In the genomic region with DNA sequence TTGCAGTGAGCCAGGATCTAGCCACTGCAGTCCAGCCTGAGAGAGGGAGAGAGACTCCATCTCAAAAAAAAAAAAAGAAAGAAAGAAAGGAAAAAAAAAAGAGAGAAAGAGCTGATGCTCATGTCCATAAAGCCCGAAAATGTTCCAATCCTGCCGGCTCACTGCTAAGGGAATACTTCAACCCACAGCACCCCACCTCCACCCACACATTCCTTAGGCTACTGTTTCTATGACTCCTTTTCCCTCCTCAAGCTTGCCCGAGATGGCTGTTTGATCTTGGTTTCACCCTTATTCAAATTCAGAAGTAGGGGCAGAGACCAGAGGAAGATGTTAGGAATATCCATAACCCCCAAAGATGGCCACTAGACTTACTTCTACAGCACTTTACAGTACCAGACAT, we compare ENCODE assay signal across 23 cellular contexts. TPM values are rescaled to one million over a fixed set of nuclear protein-coding genes. Genes with fewer than 3 reads are reported as not detected.
DNase-seq lines count a peak whose midpoint lies in the region; ATAC-seq and TF ChIP-seq lines count a peak whose summit lies in the region.
"Had no signal": no experiment of that assay in that cellular context is flagged by ENCODE, and none has a peak within 500 bp of the region (broad histone marks: within the 10 kb centered on the region; RNA-seq: fewer than 3 reads in every experiment).

No MANE protein-coding gene starts in this region.

- DNase-seq in GM23338 (ENCODE audit: low spot score) (no peak), mesenchymal stem cell (no peak), sciatic nerve (ENCODE audit: low spot score) (no peak), A673 (ENCODE audit: low spot score) (no peak)
- DNase-seq in effector CD8-positive, alpha-beta T cell (lab: John Stamatoyannopoulos, UW) = no peak
- no peak for DNase-seq in activated CD4-positive, alpha-beta T cell treated with anti-CD3 and anti-CD28 coated beads, Interleukin-2, amount 10 ng/mL, durations not matched to agents 7 days and 5 days
- DNase-seq: CD4-positive, alpha-beta T cell; GM23248; NCI-H1092 treated with DMSO at 0.1 percent for 48 hours; NCI-H1436; NCI-H187; NCI-H2171 treated with DMSO at 0.1 percent for 48 hours; NCI-H345; NCI-H524 treated with DMSO at 0.1 percent for 48 hours; NCI-H774; PC-3; SJCRH30 had no signal

- no peak for TF ChIP-seq CTCF in GM23338 (conservative IDR thresholded peaks at IDR 0.05; ENCODE audit: low read depth in 2 of 2)
- no peak for TF ChIP-seq CTCF in A673 (conservative IDR thresholded peaks at IDR 0.05; ENCODE audit: low read depth, low read length)

- no peaks in the 10 kb centered on the region for H3K9me3 Mint-ChIP-seq in GM23338
- H3K9me3 Mint-ChIP-seq in activated T-helper 17 cell treated with anti-CD3 and anti-CD28 coated beads, Interleukin-2, amount 50 U/mL, for 72 hours = no peaks in the 10 kb centered on the region
- H3K9me3 Mint-ChIP-seq in activated CD4-positive, alpha-beta T cell treated with anti-CD3 and anti-CD28 coated beads, Interleukin-2, amount 10 ng/mL, durations not matched to agents 7 days and 5 days = no peaks in the 10 kb centered on the region
- H3K9me3 Mint-ChIP-seq: CD4-positive, alpha-beta T cell had no signal

- H3K27ac ChIP-seq in GM23338 (ENCODE audit: low read depth) (no peak overlapping the region), mesenchymal stem cell (ENCODE audit: low read length, poor library complexity, severe bottlenecking) (no peak overlapping the region), A673 (ENCODE audit: low read depth, low read length, poor library complexity, severe bottlenecking) (no peak overlapping the region)
- H3K27ac ChIP-seq: BLaER1, GM23248, HL-60, SJCRH30 had no signal

- no TSS peak for BruUV-seq in A673 (replicated peaks; lab: Mats Ljungman, UMichigan)

- no peak overlapping the region for H3K9ac ChIP-seq in mesenchymal stem cell (ENCODE audit: low read length)
- H3K9ac ChIP-seq: BLaER1, GM23248 had no signal

- H3K4me1 ChIP-seq in GM23338 (ENCODE audit: insufficient read depth) (no peaks in the 10 kb centered on the region; the same call in 1 of the 2 replicates), mesenchymal stem cell (ENCODE audit: control insufficient read depth, insufficient read depth, low read depth, low read length) (no peaks in the 10 kb centered on the region), A673 (ENCODE audit: insufficient read depth, low read length, poor library complexity, severe bottlenecking) (no peaks in the 10 kb centered on the region)
- H3K4me1 ChIP-seq: SJCRH30 had no signal

- H3K4me2 ChIP-seq in GM23338 (no peak overlapping the region), mesenchymal stem cell (ENCODE audit: low read length, poor library complexity, severe bottlenecking) (no peak overlapping the region)
- H3K4me2 ChIP-seq: BLaER1 had no signal

- no peak overlapping the region for H3K4ac ChIP-seq in mesenchymal stem cell (ENCODE audit: low read depth in 1 of 2, low read length in 2 of 2)

- H3K79me2 ChIP-seq in GM23338 (replicated peaks; ENCODE audit: insufficient read depth) = no peaks in the 10 kb centered on the region

- H2AFZ ChIP-seq in GM23338 (0 out of 2 replicates have a peak overlapping the region, but pooled peaks have one; percentile 14), mesenchymal stem cell (ENCODE audit: low read depth, low read length) (no peak overlapping the region)
- H2AFZ ChIP-seq: GM23248 had no signal

- 88% methylated on average over 1 of the region's 3 CpGs for WGBS in mesenchymal stem cell

- H3K27me3 Mint-ChIP-seq in GM23338 (ENCODE audit: insufficient read depth, low read depth, poor library complexity) = no peaks in the 10 kb centered on the region
- H3K27me3 Mint-ChIP-seq in activated T-helper 17 cell treated with anti-CD3 and anti-CD28 coated beads, Interleukin-2, amount 50 U/mL, for 72 hours = no peaks in the 10 kb centered on the region
- peaks cover 2% of the 10 kb centered on the region for H3K27me3 Mint-ChIP-seq in activated CD4-positive, alpha-beta T cell treated with anti-CD3 and anti-CD28 coated beads, Interleukin-2, amount 10 ng/mL, durations not matched to agents 7 days and 5 days
- H3K27me3 Mint-ChIP-seq: CD4-positive, alpha-beta T cell had no signal

- no peak overlapping the region for H3K23ac ChIP-seq in mesenchymal stem cell (ENCODE audit: low read length in 2 of 2)

- H4K20me1 ChIP-seq in GM23338 (replicated peaks; ENCODE audit: insufficient read depth) = no peaks in the 10 kb centered on the region
- H4K20me1 ChIP-seq: BLaER1 had no signal

- H2BK12ac ChIP-seq in mesenchymal stem cell (ENCODE audit: low read length in 2 of 2) = no peak overlapping the region

- no peak overlapping the region for H2BK120ac ChIP-seq in mesenchymal stem cell (ENCODE audit: low read depth, low read length)

- peak overlapping the region; percentile 37 for H4K8ac ChIP-seq in mesenchymal stem cell (ENCODE audit: low read length)

- H2BK15ac ChIP-seq in mesenchymal stem cell (ENCODE audit: low read depth, poor library complexity, severe bottlenecking) = no peak overlapping the region

- H3K4me1 Mint-ChIP-seq in GM23338 = peaks cover 4% of the 10 kb centered on the region; the same call in 2 of the 3 replicates
- no peaks in the 10 kb centered on the region for H3K4me1 Mint-ChIP-seq in activated T-helper 17 cell treated with anti-CD3 and anti-CD28 coated beads, Interleukin-2, amount 50 U/mL, for 72 hours
- H3K4me1 Mint-ChIP-seq in activated CD4-positive, alpha-beta T cell treated with anti-CD3 and anti-CD28 coated beads, Interleukin-2, amount 10 ng/mL, durations not matched to agents 7 days and 5 days = peaks cover 9% of the 10 kb centered on the region

- H3K27me3 ChIP-seq in GM23338 (ENCODE audit: insufficient read depth) = no peaks in the 10 kb centered on the region
- H3K27me3 ChIP-seq in mesenchymal stem cell (ENCODE audit: control insufficient read depth in 1 of 2, insufficient read depth in 1 of 2, low read length in 2 of 2) = peaks cover 0 to 8% of the 10 kb centered on the region in 2 experiments
- H3K27me3 ChIP-seq in A673 (replicated peaks; ENCODE audit: insufficient read depth, low read depth, low read length, poor library complexity) = no peaks in the 10 kb centered on the region
- H3K27me3 ChIP-seq: BLaER1, SJCRH30 had no signal

- no peaks in the 10 kb centered on the region for H3K9me2 ChIP-seq in GM23338 (ENCODE audit: insufficient read depth)

- intact Hi-C loops in sciatic nerve (cut with DNase I) = loop anchor here (5.0 kb wide), 1 partner anchor 147 kb away; no protein-coding TSS in a partner anchor
- intact Hi-C loops in A673 (cut with micrococcal nuclease; ENCODE audit: unreplicated experiment) = no loop called here

- H3F3A ChIP-seq in GM23338 (replicated peaks; ENCODE audit: low read depth) = no peaks in the 10 kb centered on the region

- CTCF ChIA-PET in A673 (lab: Charles Lee) = no interaction called here
- CTCF ChIA-PET in activated CD4-positive, alpha-beta T cell treated with anti-CD3 and anti-CD28 coated beads, Interleukin-2, amount 10 ng/mL, durations not matched to agents 7 days and 5 days (lab: Charles Lee) = interaction anchor here (1.1 to 1.7 kb wide), 4 partner anchors 9 to 147 kb away, joined by 3 to 6 read pairs (median 4); no protein-coding TSS in a partner anchor

- POLR2A ChIA-PET in A673 (lab: Charles Lee; ENCODE audit: low non-redundant PET) = no interaction called here
- POLR2A ChIA-PET in activated CD4-positive, alpha-beta T cell treated with anti-CD3 and anti-CD28 coated beads, Interleukin-2, amount 10 ng/mL, durations not matched to agents 7 days and 5 days (lab: Charles Lee) = no interaction called here

- H3K9me3 ChIP-seq in mesenchymal stem cell (ENCODE audit: control insufficient read depth, low read length) (no peaks in the 10 kb centered on the region), A673 (ENCODE audit: low read depth, low read length, poor library complexity, severe bottlenecking) (no peaks in the 10 kb centered on the region)
- H3K9me3 ChIP-seq: BLaER1, HAP-1, SJCRH30 had no signal

- H3K36me3 ChIP-seq in GM23338 (ENCODE audit: insufficient read depth) (no peaks in the 10 kb centered on the region), mesenchymal stem cell (ENCODE audit: control insufficient read depth in 1 of 2, insufficient read depth in 2 of 2, low read depth in 1 of 2, low read length in 2 of 2) (no peaks in the 10 kb centered on the region), A673 (ENCODE audit: insufficient read depth, low read length, poor library complexity, severe bottlenecking) (no peaks in the 10 kb centered on the region)
- H3K36me3 ChIP-seq: BLaER1, HAP-1, SJCRH30 had no signal

- no peak overlapping the region for H2BK5ac ChIP-seq in mesenchymal stem cell (ENCODE audit: low read depth, low read length, poor library complexity, severe bottlenecking)

- no peak overlapping the region for H3K27ac Mint-ChIP-seq in GM23338
- H3K27ac Mint-ChIP-seq in activated T-helper 17 cell treated with anti-CD3 and anti-CD28 coated beads, Interleukin-2, amount 50 U/mL, for 72 hours = peak overlapping the region; percentile 28
- no peak overlapping the region for H3K27ac Mint-ChIP-seq in activated CD4-positive, alpha-beta T cell treated with anti-CD3 and anti-CD28 coated beads, Interleukin-2, amount 10 ng/mL, durations not matched to agents 7 days and 5 days
- H3K27ac Mint-ChIP-seq: CD4-positive, alpha-beta T cell had no signal

- H3K14ac ChIP-seq in mesenchymal stem cell (ENCODE audit: low read length in 2 of 2) = no peak overlapping the region

- ATAC-seq in GM23338 (peak; percentile 20; the same call in 2 of the 3 replicates), sciatic nerve (peak; percentile 53)
- ATAC-seq in activated T-helper 17 cell treated with anti-CD3 and anti-CD28 coated beads, Interleukin-2, amount 50 U/mL, for 72 hours (replicated peaks) = no peak
- ATAC-seq: PC-3, Right ventricle myocardium inferior, SK-N-SH treated with all-trans-retinoic acid at 6 μM for 48 hours had no signal

- no peaks in the 10 kb centered on the region for H3K36me3 Mint-ChIP-seq in GM23338 (ENCODE audit: low read depth)
- no peaks in the 10 kb centered on the region for H3K36me3 Mint-ChIP-seq in activated T-helper 17 cell treated with anti-CD3 and anti-CD28 coated beads, Interleukin-2, amount 50 U/mL, for 72 hours (ENCODE audit: low read depth)
- H3K36me3 Mint-ChIP-seq in activated CD4-positive, alpha-beta T cell treated with anti-CD3 and anti-CD28 coated beads, Interleukin-2, amount 10 ng/mL, durations not matched to agents 7 days and 5 days (ENCODE audit: low read depth) = no peaks in the 10 kb centered on the region

- H3K18ac ChIP-seq in mesenchymal stem cell (ENCODE audit: low read depth in 1 of 2, low read length in 2 of 2) = no peak overlapping the region

- no peaks in the 10 kb centered on the region for H3K79me1 ChIP-seq in mesenchymal stem cell (replicated peaks; ENCODE audit: low read length, poor library complexity, severe bottlenecking)

- H3K4me3 Mint-ChIP-seq in GM23338 = no peak overlapping the region
- no peak overlapping the region for H3K4me3 Mint-ChIP-seq in activated T-helper 17 cell treated with anti-CD3 and anti-CD28 coated beads, Interleukin-2, amount 50 U/mL, for 72 hours
- no peak overlapping the region for H3K4me3 Mint-ChIP-seq in activated CD4-positive, alpha-beta T cell treated with anti-CD3 and anti-CD28 coated beads, Interleukin-2, amount 10 ng/mL, durations not matched to agents 7 days and 5 days
- H3K4me3 Mint-ChIP-seq: CD4-positive, alpha-beta T cell had no signal

- H4K91ac ChIP-seq in mesenchymal stem cell (ENCODE audit: low read length) = no peak overlapping the region

- H3K4me3 ChIP-seq in GM23338 (no peak overlapping the region), mesenchymal stem cell (ENCODE audit: insufficient read depth in 1 of 2, low read depth in 1 of 2, low read length in 2 of 2) (peak overlapping the region in 1 of 2 experiments; percentile 23), A673 (ENCODE audit: low read depth, low read length, poor library complexity, severe bottlenecking) (no peak overlapping the region)
- H3K4me3 ChIP-seq: BLaER1, GM23248, HAP-1, SJCRH30 had no signal

- no peak overlapping the region for H2AK5ac ChIP-seq in mesenchymal stem cell (ENCODE audit: low read length, severe bottlenecking)

RNA-seq across cellular contexts. Expression of a gene that starts 59.5 kb away (rescaled TPM):
- total RNA-seq in GM23338 (2014; rRNA removed; shearing (Covaris generic)) = 39.6 and 48.1 TPM in 2 replicates
- polyA plus RNA-seq in GM23338 (2016; fragmentation: Nextera tagmentation; extraction: Ambion mirVana) = 20.6 and 21.3 TPM in 2 replicates
- 10 to 100 TPM; 31.0 to 43.9 TPM for total RNA-seq in activated T-helper 17 cell treated with anti-CD3 and anti-CD28 coated beads, Interleukin-2, amount 50 U/mL, for 72 hours
- polyA plus RNA-seq in mesenchymal stem cell (2013, experiment 1 of 2) = 30.7 TPM
- 32.3 TPM for polyA plus RNA-seq in mesenchymal stem cell (2013, experiment 2 of 2)
- 49.3 TPM for total RNA-seq in sciatic nerve
- 37.7 and 38.2 TPM in 2 replicates for total RNA-seq in A673 (2021)
- 100 to 1,000 TPM; 114 to 115 TPM for total RNA-seq in activated CD4-positive, alpha-beta T cell treated with anti-CD3 and anti-CD28 coated beads, Interleukin-2, amount 10 ng/mL, durations not matched to agents 7 days and 5 days
